ENCODE assay signal across 28 cellular contexts in the genomic region with DNA sequence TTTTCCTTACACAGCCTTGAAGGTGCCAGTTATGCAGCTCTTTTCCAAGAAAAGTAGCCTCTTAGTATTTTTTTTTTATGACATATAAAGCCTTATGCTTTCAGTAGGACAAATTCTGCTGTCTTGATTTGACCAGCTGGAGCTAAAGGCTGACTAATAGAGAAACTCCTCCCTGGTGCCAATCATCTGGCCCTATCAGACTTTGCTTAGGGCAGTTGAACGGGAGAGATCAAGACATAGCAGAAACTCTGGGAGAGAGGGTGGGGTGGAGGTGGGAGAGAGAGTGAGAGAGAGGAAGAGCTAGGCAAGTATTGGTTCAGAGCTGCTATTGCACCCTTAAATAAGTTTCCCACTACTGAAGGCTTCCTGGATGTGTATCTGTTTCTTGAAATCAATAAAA.
"Had no signal": no experiment of that assay in that cellular context is flagged by ENCODE, and none has a peak within 500 bp of the region (broad histone marks: within the 10 kb centered on the region; RNA-seq: fewer than 3 reads in every experiment).

No MANE protein-coding gene starts in this region.

- ATAC-seq: activated CD8-positive, alpha-beta T cell treated with anti-CD3 and anti-CD28 coated beads for 36 hours; activated T-cell treated with anti-CD3 and anti-CD28 coated beads, Interleukin-2, amount 50 U/mL, for 72 hours; activated T-helper 17 cell treated with anti-CD3 and anti-CD28 coated beads, Interleukin-2, amount 50 U/mL, for 72 hours had no signal

- H3K9me3 Mint-ChIP-seq: activated CD4-positive, alpha-beta T cell treated with anti-CD3 and anti-CD28 coated beads, Interleukin-2, amount 10 ng/mL, durations not matched to agents 24 days and 14 days; activated CD8-positive, alpha-beta T cell treated with anti-CD3 and anti-CD28 coated beads for 36 hours; activated naive CD4-positive, alpha-beta T cell treated with anti-CD3 and anti-CD28 coated beads, Interleukin-2, amount 50 U/mL, for 24 hours; activated naive CD8-positive, alpha-beta T cell treated with anti-CD3 and anti-CD28 coated beads, Interleukin-2, amount 10 ng/mL, durations not matched to agents 7 days and 5 days; activated T-cell treated with anti-CD3 and anti-CD28 coated beads, Interleukin-2, amount 50 U/mL, for 72 hours; activated T-helper 17 cell treated with anti-CD3 and anti-CD28 coated beads, Interleukin-2, amount 50 U/mL, for 72 hours; T-helper 1 cell treated with Interleukin-12 subunit alpha and Interleukin-12 subunit beta and Interleukin-4 antibody, amounts not matched to agents 30 μg/mL and 1 μg/mL, for 36 hours; T-helper 2 cell treated with Interferon-gamma antibody and Interleukin-4, amounts not matched to agents 5 μg/mL and 100 μg/mL, for 36 hours had no signal

- DNase-seq: activated CD4-positive, alpha-beta T cell treated with anti-CD3 and anti-CD28 coated beads, Interleukin-2, amount 10 ng/mL, durations not matched to agents 24 days and 14 days; activated CD4-positive, alpha-beta T cell treated with anti-CD3 and anti-CD28 coated beads, Interleukin-2, amount 50 U/mL, for 4 hours; activated CD8-positive, alpha-beta T cell treated with anti-CD3 and anti-CD28 coated beads for 36 hours; activated effector memory CD4-positive, alpha-beta T cell treated with anti-CD3 and anti-CD28 coated beads, Interleukin-2, amount 50 U/mL, for 16 hours; activated naive CD4-positive, alpha-beta T cell treated with Interleukin-2 at 50 U/mL for 16 hours; activated naive CD8-positive, alpha-beta T cell treated with anti-CD3 and anti-CD28 coated beads, Interleukin-2, amount 10 ng/mL, durations not matched to agents 7 days and 5 days; activated T-cell treated with anti-CD3 and anti-CD28 coated beads, Interleukin-2, amount 50 U/mL, for 1 hour; activated T-cell treated with anti-CD3 and anti-CD28 coated beads, Interleukin-2, amount 50 U/mL, for 72 hours; amygdala; NCI-H1092 treated with DMSO at 0.1 percent for 48 hours; NCI-H1417 treated with DMSO at 0.1 percent for 48 hours; NCI-H187 treated with DMSO at 0.1 percent for 48 hours; NCI-H2081; NCI-H2171 treated with DMSO at 0.1 percent for 48 hours; NCI-H510A; NCI-H526; NCI-H748 treated with DMSO at 0.1 percent for 48 hours; NK-92 treated with Interleukin-12 subunit alpha and Interleukin-12 subunit beta, amount 100 ng/mL, for 24 hours; PC-9; Right ventricle myocardium superior had no signal

- H3K27ac ChIP-seq: ascending aorta, breast epithelium, KMS-11, PC-9, RWPE1 had no signal

- H3K27me3 ChIP-seq: ascending aorta, breast epithelium had no signal

- H3K9ac ChIP-seq: KMS-11 had no signal

- H3K4me3 Mint-ChIP-seq: activated CD4-positive, alpha-beta T cell treated with anti-CD3 and anti-CD28 coated beads, Interleukin-2, amount 10 ng/mL, durations not matched to agents 24 days and 14 days; activated CD8-positive, alpha-beta T cell treated with anti-CD3 and anti-CD28 coated beads for 36 hours; activated naive CD4-positive, alpha-beta T cell treated with anti-CD3 and anti-CD28 coated beads, Interleukin-2, amount 50 U/mL, for 24 hours; activated naive CD8-positive, alpha-beta T cell treated with anti-CD3 and anti-CD28 coated beads, Interleukin-2, amount 10 ng/mL, durations not matched to agents 7 days and 5 days; activated T-cell treated with anti-CD3 and anti-CD28 coated beads, Interleukin-2, amount 50 U/mL, for 72 hours; activated T-helper 17 cell treated with anti-CD3 and anti-CD28 coated beads, Interleukin-2, amount 50 U/mL, for 72 hours; T-helper 1 cell treated with Interleukin-12 subunit alpha and Interleukin-12 subunit beta and Interleukin-4 antibody, amounts not matched to agents 30 μg/mL and 1 μg/mL, for 36 hours; T-helper 2 cell treated with Interferon-gamma antibody and Interleukin-4, amounts not matched to agents 5 μg/mL and 100 μg/mL, for 36 hours had no signal

- H3K9me3 ChIP-seq: ascending aorta, breast epithelium had no signal

- H3K4me1 Mint-ChIP-seq: activated naive CD4-positive, alpha-beta T cell treated with anti-CD3 and anti-CD28 coated beads, Interleukin-2, amount 50 U/mL, for 24 hours; activated naive CD8-positive, alpha-beta T cell treated with anti-CD3 and anti-CD28 coated beads, Interleukin-2, amount 10 ng/mL, durations not matched to agents 7 days and 5 days; activated T-helper 17 cell treated with anti-CD3 and anti-CD28 coated beads, Interleukin-2, amount 50 U/mL, for 72 hours had no signal

- H3K4me3 ChIP-seq: ascending aorta, breast epithelium, PC-9 had no signal

- H3K4me1 ChIP-seq: ascending aorta, breast epithelium had no signal

- H3K36me3 ChIP-seq: ascending aorta, breast epithelium had no signal

- H3K36me3 Mint-ChIP-seq: activated naive CD4-positive, alpha-beta T cell treated with anti-CD3 and anti-CD28 coated beads, Interleukin-2, amount 50 U/mL, for 24 hours; activated naive CD8-positive, alpha-beta T cell treated with anti-CD3 and anti-CD28 coated beads, Interleukin-2, amount 10 ng/mL, durations not matched to agents 7 days and 5 days had no signal

- H3K27ac Mint-ChIP-seq: activated CD4-positive, alpha-beta T cell treated with anti-CD3 and anti-CD28 coated beads, Interleukin-2, amount 10 ng/mL, durations not matched to agents 24 days and 14 days; activated CD8-positive, alpha-beta T cell treated with anti-CD3 and anti-CD28 coated beads for 36 hours; activated naive CD4-positive, alpha-beta T cell treated with anti-CD3 and anti-CD28 coated beads, Interleukin-2, amount 50 U/mL, for 24 hours; activated naive CD8-positive, alpha-beta T cell treated with anti-CD3 and anti-CD28 coated beads, Interleukin-2, amount 10 ng/mL, durations not matched to agents 7 days and 5 days; activated T-cell treated with anti-CD3 and anti-CD28 coated beads, Interleukin-2, amount 50 U/mL, for 72 hours; activated T-helper 17 cell treated with anti-CD3 and anti-CD28 coated beads, Interleukin-2, amount 50 U/mL, for 72 hours; T-helper 1 cell treated with Interleukin-12 subunit alpha and Interleukin-12 subunit beta and Interleukin-4 antibody, amounts not matched to agents 30 μg/mL and 1 μg/mL, for 36 hours; T-helper 2 cell treated with Interferon-gamma antibody and Interleukin-4, amounts not matched to agents 5 μg/mL and 100 μg/mL, for 36 hours had no signal
